7 cellular contexts compared by ENCODE assay signal in genomic region chr1:215252164-215252563, GRCh38.
"Had no signal": no experiment of that assay in that cellular context is flagged by ENCODE, and none has a peak within 500 bp of the region (broad histone marks: within the 10 kb centered on the region; RNA-seq: fewer than 3 reads in every experiment).

No MANE protein-coding gene starts in this region.

- H3K27ac Mint-ChIP-seq: GM23338, H9, HFFc6 had no signal

- H3K4me3 Mint-ChIP-seq: GM23338, H9, HFFc6 had no signal

- DNase-seq: GM23248, GOT3, H7, H9, HCEC 1CT, HFFc6 had no signal

- H3K9me3 Mint-ChIP-seq: GM23338, H9, HFFc6 had no signal

- H3K4me1 Mint-ChIP-seq: GM23338, H9 had no signal
